ENCODE assay signal across 6 cellular contexts in the genomic region with DNA sequence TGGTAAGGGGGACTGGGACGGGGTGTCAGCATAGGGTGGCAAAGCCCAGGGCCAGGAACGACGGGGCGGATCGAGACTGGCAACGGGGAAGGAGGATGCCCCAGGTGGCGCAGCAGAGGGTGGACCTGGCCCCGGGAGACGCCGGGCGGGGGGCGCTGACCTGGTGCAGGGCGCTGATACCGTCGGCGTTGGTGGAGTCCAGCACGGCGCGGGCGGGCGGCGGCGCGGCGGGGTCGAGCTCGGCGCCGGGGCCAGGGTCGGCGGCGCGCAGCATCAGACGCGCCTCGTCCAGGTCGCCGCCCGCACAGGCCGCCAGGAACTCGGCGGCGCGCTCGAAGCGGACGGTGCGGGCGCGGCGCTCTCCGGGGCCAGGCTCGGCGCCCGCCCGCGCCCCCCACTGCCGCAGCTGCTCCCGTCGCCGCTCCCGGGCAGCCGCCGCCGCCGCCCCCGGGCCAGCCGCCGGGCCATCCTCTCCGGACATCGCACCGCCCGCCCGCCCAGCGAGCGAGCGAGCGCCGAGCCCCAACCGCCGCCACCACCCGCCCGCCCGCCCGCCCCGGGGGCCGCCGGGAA. TPM values are rescaled to one million over a fixed set of nuclear protein-coding genes. Genes with fewer than 3 reads are reported as not detected.
DNase-seq lines count a peak whose midpoint lies in the region; ATAC-seq, FAIRE-seq and TF ChIP-seq lines count a peak whose summit lies in the region.

No MANE protein-coding gene starts in this region.

- POLR2A ChIA-PET in activated B cell treated with CpG ODN at 0.5 μM for 24 hours (lab: Charles Lee): interaction anchor here (1.1 to 2.5 kb wide), 10 partner anchors 24 to 537 kb away, joined by 3 to 16 read pairs (median 6); partner anchors contain the start of genes FIZ1, RDH13, UBE2S and ZNF524
- POLR2A ChIA-PET in HepG2 (lab: Yijun Ruan, JAX): interaction anchor here (0.6 to 1.7 kb wide), 13 partner anchors 10 to 508 kb away, joined by 3 to 7 read pairs (median 4); partner anchors contain the start of genes FIZ1, ISOC2, RDH13 and UBE2S

- no peaks in the 10 kb centered on the region for H3K27me3 Mint-ChIP-seq in activated B cell treated with CpG ODN at 0.5 μM for 24 hours

- no peaks in the 10 kb centered on the region for H3K9me3 Mint-ChIP-seq in activated B cell treated with CpG ODN at 0.5 μM for 24 hours

- DNase-seq in Right ventricle myocardium superior (peak; percentile 56), Right ventricle myocardium inferior (ENCODE audit: missing footprints) (no peak), activated B cell treated with CpG ODN at 0.5 μM for 24 hours (peak; percentile 32), HepG2 (ENCODE audit: low spot score) (no peak), GM03348 (ENCODE audit: low spot score) (no peak), hippocampal formation (lab: John Stamatoyannopoulos, UW) (no peak)

- H4K20me1 ChIP-seq in HepG2 (ENCODE audit: insufficient read depth, low read length): peaks cover 14% of the 10 kb centered on the region

- H3K9me3 ChIP-seq in HepG2 (ENCODE audit: low read length): no peaks in the 10 kb centered on the region

- H3K4me3 Mint-ChIP-seq in activated B cell treated with CpG ODN at 0.5 μM for 24 hours: peak overlapping the region; percentile 97

- FAIRE-seq in HepG2 (lab: Jason Lieb, UNC): no peak

- peaks cover 32% of the 10 kb centered on the region for H3K79me2 ChIP-seq in HepG2 (ENCODE audit: insufficient read depth, low read length)

- CTCF ChIA-PET in activated B cell treated with CpG ODN at 0.5 μM for 24 hours (lab: Charles Lee): interaction anchor here (1.7 kb wide), 1 partner anchor 24 kb away, joined by 6 read pairs; no protein-coding TSS in a partner anchor
- CTCF ChIA-PET in HepG2 (lab: Yijun Ruan, JAX; ENCODE audit: low intra/inter-chr PET ratio, low total read pairs): no interaction called here

- TF ChIP-seq EP300 in HepG2 (IDR thresholded peaks at IDR 0.05; ENCODE audit: low read depth in 2 of 2, low read length in 2 of 2) (no peak), HepG2 (CRISPR knock-in tag; IDR thresholded peaks at IDR 0.05; ENCODE audit: borderline replicate concordance) (no peak)

- H2AFZ ChIP-seq in HepG2 (ENCODE audit: low read length): no peak overlapping the region

- in situ Hi-C loops in HepG2 (cut with HindIII; ENCODE audit: extremely low pct_ligation_motif_present, low pct_unique_long_range_greater_than_20kb): no loop called here

- H3K9ac ChIP-seq in HepG2 (ENCODE audit: insufficient read depth, low read depth, low read length): peak overlapping the region; percentile 85

- peaks cover 3 to 6% of the 10 kb centered on the region in 2 experiments; a peak in 1 of 5 replicates for H3K36me3 ChIP-seq in HepG2 (replicated peaks in 1 of 2; ENCODE audit: control insufficient read depth in 1 of 2, insufficient read depth in 2 of 2, low read length in 2 of 2)

- peak overlapping the region; percentile 82 to 99 (median 86) for H3K4me3 ChIP-seq in HepG2 (replicated peaks in 1 of 3; ENCODE audit: insufficient read depth in 1 of 3, low read depth in 2 of 3, low read length in 3 of 3)

- H3K36me3 Mint-ChIP-seq in activated B cell treated with CpG ODN at 0.5 μM for 24 hours (ENCODE audit: low read depth): peaks cover 17% of the 10 kb centered on the region

- peak overlapping the region; percentile 47 for H3K27ac ChIP-seq in HepG2 (ENCODE audit: extremely low read length, insufficient read depth, low read length)

- peak overlapping the region; percentile 98 for H3K4me2 ChIP-seq in HepG2 (ENCODE audit: low read depth, low read length)

- peak overlapping the region; percentile 87 for H3K27ac Mint-ChIP-seq in activated B cell treated with CpG ODN at 0.5 μM for 24 hours

- H3K27me3 ChIP-seq in HepG2 (ENCODE audit: control insufficient read depth in 1 of 2, insufficient read depth in 2 of 2, low read length in 2 of 2): no peaks in the 10 kb centered on the region

- peaks cover 43% of the 10 kb centered on the region for H3K4me1 ChIP-seq in HepG2 (ENCODE audit: insufficient read depth, low read length)

- peaks cover 57% of the 10 kb centered on the region for H3K4me1 Mint-ChIP-seq in activated B cell treated with CpG ODN at 0.5 μM for 24 hours

- ATAC-seq in Right ventricle myocardium superior (ENCODE audit: poor library complexity) (no peak), Right ventricle myocardium inferior (no peak), activated B cell treated with CpG ODN at 0.5 μM for 24 hours (ENCODE audit: low read depth) (peak; percentile 9), HepG2 (peak; percentile 38)

- TF ChIP-seq POLR2A in HepG2 (IDR thresholded peaks at IDR 0.05; ENCODE audit: insufficient read depth in 1 of 2, low read depth in 2 of 2, low read length in 2 of 2): no peak

- 2% methylated on average over 11 of the region's 88 CpGs for WGBS in HepG2 (ENCODE audit: low lambda C conversion rate)

- no peak for TF ChIP-seq RAD21 in HepG2 (CRISPR knock-in tag; IDR thresholded peaks at IDR 0.05)

- no TSS peak for BruUV-seq in HepG2 (replicated peaks; lab: Mats Ljungman, UMichigan)

- TF ChIP-seq CTCF in activated B cell treated with CpG ODN at 0.5 μM for 24 hours (IDR thresholded peaks at IDR 0.05) (no peak), HepG2 (CRISPR knock-in tag; IDR thresholded peaks at IDR 0.05) (no peak)

- intact Hi-C loops in Right ventricle myocardium superior (cut with DNase I) (no loop called here), Right ventricle myocardium inferior (cut with DNase I) (loop anchor here (5.0 kb wide), 1 partner anchor 40 kb away; the partner anchor contains the start of gene TNNI3), activated B cell treated with CpG ODN at 0.5 μM for 24 hours (cut with micrococcal nuclease) (loop anchor here (1.0 kb wide), 7 partner anchors 54 to 1002 kb away; partner anchors contain the start of genes LENG8, PPP6R1, PRPF31 and RDH13), HepG2 (cut with micrococcal nuclease; ENCODE audit: unreplicated experiment) (loop anchor here (1.0 kb wide), 1 partner anchor 90 kb away; no protein-coding TSS in a partner anchor)

RNA-seq across cellular contexts. Expression of gene PPP1R12C, which starts 0.3 kb away (rescaled TPM):
- total RNA-seq in Right ventricle myocardium superior: 126 TPM
- 140 TPM for total RNA-seq in Right ventricle myocardium inferior
- 115 and 139 TPM in 2 replicates for total RNA-seq in activated B cell treated with CpG ODN at 0.5 μM for 24 hours
- 13.0 and 29.7 TPM in 2 replicates for total RNA-seq in HepG2 (2016; rRNA removed; fragmentation: Illumina TruSeq; extraction: Trizol)
- 8.7 and 9.6 TPM in 2 replicates for total RNA-seq in HepG2 (2016; cell fraction: cytosol; rRNA removed; fragmentation: Illumina TruSeq; extraction: Trizol; ENCODE audit: low read depth)
- total RNA-seq in HepG2 (2016; cell fraction: insoluble cytoplasmic fraction; rRNA removed; fragmentation: Illumina TruSeq; extraction: Trizol): 10.7 and 30.4 TPM in 2 replicates
- total RNA-seq in HepG2 (2016; cell fraction: membrane; rRNA removed; fragmentation: Illumina TruSeq; extraction: Trizol): 16.0 and 19.8 TPM in 2 replicates
- total RNA-seq in HepG2 (2016; cell fraction: nucleus; rRNA removed; fragmentation: Illumina TruSeq; extraction: Trizol): 33.8 and 39.8 TPM in 2 replicates
- 30.3 and 40.4 TPM in 2 replicates for polyA plus RNA-seq in HepG2 (2011; rRNA removed)
- 13.1 and 19.7 TPM in 2 replicates for polyA plus RNA-seq in HepG2 (2011; cell fraction: cytosol; rRNA removed)
- 234 and 309 TPM in 2 replicates for polyA plus RNA-seq in HepG2 (2011; cell fraction: nucleus; rRNA removed)
- polyA plus RNA-seq in HepG2 (2012): 30.8 and 39.8 TPM in 2 replicates
- polyA plus RNA-seq in HepG2 (2016; cell fraction: cytosol; fragmentation: Illumina TruSeq; extraction: Trizol; ENCODE audit: low read depth): 16.9 and 17.6 TPM in 2 replicates
- 21.3 and 29.2 TPM in 2 replicates for polyA plus RNA-seq in HepG2 (2016; cell fraction: insoluble cytoplasmic fraction; fragmentation: Illumina TruSeq; extraction: Trizol; ENCODE audit: low read depth)
- 27.6 and 31.9 TPM in 2 replicates for polyA plus RNA-seq in HepG2 (2016; cell fraction: membrane; fragmentation: Illumina TruSeq; extraction: Trizol; ENCODE audit: low read depth)
- polyA plus RNA-seq in HepG2 (2016; cell fraction: nucleus; fragmentation: Illumina TruSeq; extraction: Trizol; ENCODE audit: insufficient read depth, low read depth): 194 and 196 TPM in 2 replicates
- polyA minus RNA-seq in HepG2 (2011; rRNA and poly(A)+ RNA removed; ENCODE audit: low replicate concordance): 20.6 and 25.3 TPM in 2 replicates
- polyA minus RNA-seq in HepG2 (2011; cell fraction: cytosol; rRNA and poly(A)+ RNA removed): 6.3 and 6.7 TPM in 2 replicates
- 22.7 and 26.5 TPM in 2 replicates for polyA minus RNA-seq in HepG2 (2011; cell fraction: nucleus; rRNA and poly(A)+ RNA removed)

RNA-seq across cellular contexts. Expression of gene TNNT1, which starts 31.9 kb away (rescaled TPM):
- total RNA-seq in Right ventricle myocardium superior (54.1 TPM), Right ventricle myocardium inferior (66.0 TPM), activated B cell treated with CpG ODN at 0.5 μM for 24 hours (not detected in 2 replicates), HepG2 (2016; rRNA removed; fragmentation: Illumina TruSeq; extraction: Trizol) (1.3 and 1.4 TPM in 2 replicates)
- total RNA-seq in HepG2 (2016; cell fraction: cytosol; rRNA removed; fragmentation: Illumina TruSeq; extraction: Trizol; ENCODE audit: low read depth): 0.91 and 3.3 TPM in 2 replicates
- 1.3 and 1.5 TPM in 2 replicates for total RNA-seq in HepG2 (2016; cell fraction: insoluble cytoplasmic fraction; rRNA removed; fragmentation: Illumina TruSeq; extraction: Trizol)
- 3.2 and 3.6 TPM in 2 replicates for total RNA-seq in HepG2 (2016; cell fraction: membrane; rRNA removed; fragmentation: Illumina TruSeq; extraction: Trizol)
- total RNA-seq in HepG2 (2016; cell fraction: nucleus; rRNA removed; fragmentation: Illumina TruSeq; extraction: Trizol): 0.99 and 1.1 TPM in 2 replicates
- polyA plus RNA-seq in HepG2 (2011; rRNA removed): 1.3 and 2.4 TPM in 2 replicates
- 2.1 and 2.2 TPM in 2 replicates for polyA plus RNA-seq in HepG2 (2011; cell fraction: cytosol; rRNA removed)
- 1.6 and 1.8 TPM in 2 replicates for polyA plus RNA-seq in HepG2 (2011; cell fraction: nucleus; rRNA removed)
- polyA plus RNA-seq in HepG2 (2012): 1.8 and 3.8 TPM in 2 replicates
- polyA plus RNA-seq in HepG2 (2016; cell fraction: cytosol; fragmentation: Illumina TruSeq; extraction: Trizol; ENCODE audit: low read depth): 3.1 and 3.6 TPM in 2 replicates
- 0.81 and 1.7 TPM in 2 replicates for polyA plus RNA-seq in HepG2 (2016; cell fraction: insoluble cytoplasmic fraction; fragmentation: Illumina TruSeq; extraction: Trizol; ENCODE audit: low read depth)
- polyA plus RNA-seq in HepG2 (2016; cell fraction: membrane; fragmentation: Illumina TruSeq; extraction: Trizol; ENCODE audit: low read depth): 2.3 and 3.5 TPM in 2 replicates
- 1.7 and 2.1 TPM in 2 replicates for polyA plus RNA-seq in HepG2 (2016; cell fraction: nucleus; fragmentation: Illumina TruSeq; extraction: Trizol; ENCODE audit: insufficient read depth, low read depth)
- 0.64 and 6.2 TPM in 2 replicates for polyA minus RNA-seq in HepG2 (2011; rRNA and poly(A)+ RNA removed; ENCODE audit: low replicate concordance)
- polyA minus RNA-seq in HepG2 (2011; cell fraction: cytosol; rRNA and poly(A)+ RNA removed): 2.5 TPM in 1 of 2 replicates, not detected in the other
- 1.0 TPM in 1 of 2 replicates, not detected in the other for polyA minus RNA-seq in HepG2 (2011; cell fraction: nucleus; rRNA and poly(A)+ RNA removed)

RNA-seq across cellular contexts. Expression of gene TNNI3, which starts 40.4 kb away (rescaled TPM):
- total RNA-seq in Right ventricle myocardium superior: 4,564 TPM
- total RNA-seq in Right ventricle myocardium inferior: 4,708 TPM
- not detected in 2 replicates for total RNA-seq in activated B cell treated with CpG ODN at 0.5 μM for 24 hours
- total RNA-seq in HepG2 (2016; rRNA removed; fragmentation: Illumina TruSeq; extraction: Trizol): 3.5 and 3.7 TPM in 2 replicates
- total RNA-seq in HepG2 (2016; cell fraction: cytosol; rRNA removed; fragmentation: Illumina TruSeq; extraction: Trizol; ENCODE audit: low read depth): 1.9 and 3.2 TPM in 2 replicates
- 3.8 and 5.6 TPM in 2 replicates for total RNA-seq in HepG2 (2016; cell fraction: insoluble cytoplasmic fraction; rRNA removed; fragmentation: Illumina TruSeq; extraction: Trizol)
- 2.0 and 2.4 TPM in 2 replicates for total RNA-seq in HepG2 (2016; cell fraction: membrane; rRNA removed; fragmentation: Illumina TruSeq; extraction: Trizol)
- 1.6 and 2.3 TPM in 2 replicates for total RNA-seq in HepG2 (2016; cell fraction: nucleus; rRNA removed; fragmentation: Illumina TruSeq; extraction: Trizol)
- 3.7 TPM in 2 replicates for polyA plus RNA-seq in HepG2 (2011; rRNA removed)
- 4.8 and 5.7 TPM in 2 replicates for polyA plus RNA-seq in HepG2 (2011; cell fraction: cytosol; rRNA removed)
- polyA plus RNA-seq in HepG2 (2011; cell fraction: nucleus; rRNA removed): 2.4 and 3.1 TPM in 2 replicates
- 4.6 and 9.0 TPM in 2 replicates for polyA plus RNA-seq in HepG2 (2012)
- polyA plus RNA-seq in HepG2 (2016; cell fraction: cytosol; fragmentation: Illumina TruSeq; extraction: Trizol; ENCODE audit: low read depth): 1.5 and 2.8 TPM in 2 replicates
- polyA plus RNA-seq in HepG2 (2016; cell fraction: insoluble cytoplasmic fraction; fragmentation: Illumina TruSeq; extraction: Trizol; ENCODE audit: low read depth): 4.3 and 5.1 TPM in 2 replicates
- polyA plus RNA-seq in HepG2 (2016; cell fraction: membrane; fragmentation: Illumina TruSeq; extraction: Trizol; ENCODE audit: low read depth): 1.1 and 1.6 TPM in 2 replicates
- 3.4 TPM in 2 replicates for polyA plus RNA-seq in HepG2 (2016; cell fraction: nucleus; fragmentation: Illumina TruSeq; extraction: Trizol; ENCODE audit: insufficient read depth, low read depth)
- 0.48 and 0.75 TPM in 2 replicates for polyA minus RNA-seq in HepG2 (2011; rRNA and poly(A)+ RNA removed; ENCODE audit: low replicate concordance)
- not detected in 2 replicates for polyA minus RNA-seq in HepG2 (2011; cell fraction: cytosol; rRNA and poly(A)+ RNA removed)
- not detected in 2 replicates for polyA minus RNA-seq in HepG2 (2011; cell fraction: nucleus; rRNA and poly(A)+ RNA removed)

RNA-seq across cellular contexts. Expression of gene EPS8L1, which starts 41.5 kb away (rescaled TPM):
- total RNA-seq in Right ventricle myocardium superior (0.83 TPM), Right ventricle myocardium inferior (1.9 TPM), activated B cell treated with CpG ODN at 0.5 μM for 24 hours (0.38 and 1.0 TPM in 2 replicates), HepG2 (2016; rRNA removed; fragmentation: Illumina TruSeq; extraction: Trizol) (2.3 and 3.0 TPM in 2 replicates)
- total RNA-seq in HepG2 (2016; cell fraction: cytosol; rRNA removed; fragmentation: Illumina TruSeq; extraction: Trizol; ENCODE audit: low read depth): 0.79 and 0.91 TPM in 2 replicates
- 1.4 and 2.2 TPM in 2 replicates for total RNA-seq in HepG2 (2016; cell fraction: insoluble cytoplasmic fraction; rRNA removed; fragmentation: Illumina TruSeq; extraction: Trizol)
- total RNA-seq in HepG2 (2016; cell fraction: membrane; rRNA removed; fragmentation: Illumina TruSeq; extraction: Trizol): 2.6 and 2.9 TPM in 2 replicates
- 0.84 and 1.3 TPM in 2 replicates for total RNA-seq in HepG2 (2016; cell fraction: nucleus; rRNA removed; fragmentation: Illumina TruSeq; extraction: Trizol)
- polyA plus RNA-seq in HepG2 (2011; rRNA removed): 6.3 and 6.6 TPM in 2 replicates
- polyA plus RNA-seq in HepG2 (2011; cell fraction: cytosol; rRNA removed): 3.0 and 4.2 TPM in 2 replicates
- polyA plus RNA-seq in HepG2 (2011; cell fraction: nucleus; rRNA removed): 27.8 and 31.9 TPM in 2 replicates
- polyA plus RNA-seq in HepG2 (2012): 5.0 and 6.5 TPM in 2 replicates
- 1.6 and 1.7 TPM in 2 replicates for polyA plus RNA-seq in HepG2 (2016; cell fraction: cytosol; fragmentation: Illumina TruSeq; extraction: Trizol; ENCODE audit: low read depth)
- 1.4 and 2.0 TPM in 2 replicates for polyA plus RNA-seq in HepG2 (2016; cell fraction: insoluble cytoplasmic fraction; fragmentation: Illumina TruSeq; extraction: Trizol; ENCODE audit: low read depth)
- polyA plus RNA-seq in HepG2 (2016; cell fraction: membrane; fragmentation: Illumina TruSeq; extraction: Trizol; ENCODE audit: low read depth): 2.0 TPM in 2 replicates
- 6.3 and 7.4 TPM in 2 replicates for polyA plus RNA-seq in HepG2 (2016; cell fraction: nucleus; fragmentation: Illumina TruSeq; extraction: Trizol; ENCODE audit: insufficient read depth, low read depth)
- polyA minus RNA-seq in HepG2 (2011; rRNA and poly(A)+ RNA removed; ENCODE audit: low replicate concordance): 4.0 and 6.3 TPM in 2 replicates
- 0.88 and 1.4 TPM in 2 replicates for polyA minus RNA-seq in HepG2 (2011; cell fraction: cytosol; rRNA and poly(A)+ RNA removed)
- polyA minus RNA-seq in HepG2 (2011; cell fraction: nucleus; rRNA and poly(A)+ RNA removed): 3.4 and 3.7 TPM in 2 replicates

RNA-seq across cellular contexts. Expression of gene DNAAF3, which starts 49.3 kb away (rescaled TPM):
- total RNA-seq in Right ventricle myocardium superior: 0.59 TPM
- 0.73 TPM for total RNA-seq in Right ventricle myocardium inferior
- not detected in 2 replicates for total RNA-seq in activated B cell treated with CpG ODN at 0.5 μM for 24 hours
- total RNA-seq in HepG2 (2016; rRNA removed; fragmentation: Illumina TruSeq; extraction: Trizol): 0.40 and 0.41 TPM in 2 replicates
- total RNA-seq in HepG2 (2016; cell fraction: cytosol; rRNA removed; fragmentation: Illumina TruSeq; extraction: Trizol; ENCODE audit: low read depth): 0.40 TPM in 1 of 2 replicates, not detected in the other
- total RNA-seq in HepG2 (2016; cell fraction: insoluble cytoplasmic fraction; rRNA removed; fragmentation: Illumina TruSeq; extraction: Trizol): 0.17 and 0.30 TPM in 2 replicates
- 0.17 and 0.34 TPM in 2 replicates for total RNA-seq in HepG2 (2016; cell fraction: membrane; rRNA removed; fragmentation: Illumina TruSeq; extraction: Trizol)
- 0.66 and 1.1 TPM in 2 replicates for total RNA-seq in HepG2 (2016; cell fraction: nucleus; rRNA removed; fragmentation: Illumina TruSeq; extraction: Trizol)
- 0.30 and 0.33 TPM in 2 replicates for polyA plus RNA-seq in HepG2 (2011; rRNA removed)
- polyA plus RNA-seq in HepG2 (2011; cell fraction: cytosol; rRNA removed): 0.12 and 0.27 TPM in 2 replicates
- 1.0 and 1.6 TPM in 2 replicates for polyA plus RNA-seq in HepG2 (2011; cell fraction: nucleus; rRNA removed)
- 0.24 and 0.31 TPM in 2 replicates for polyA plus RNA-seq in HepG2 (2012)
- 0.28 TPM in 1 of 2 replicates, not detected in the other for polyA plus RNA-seq in HepG2 (2016; cell fraction: cytosol; fragmentation: Illumina TruSeq; extraction: Trizol; ENCODE audit: low read depth)
- 0.41 and 0.73 TPM in 2 replicates for polyA plus RNA-seq in HepG2 (2016; cell fraction: insoluble cytoplasmic fraction; fragmentation: Illumina TruSeq; extraction: Trizol; ENCODE audit: low read depth)
- polyA plus RNA-seq in HepG2 (2016; cell fraction: membrane; fragmentation: Illumina TruSeq; extraction: Trizol; ENCODE audit: low read depth): not detected in 2 replicates
- polyA plus RNA-seq in HepG2 (2016; cell fraction: nucleus; fragmentation: Illumina TruSeq; extraction: Trizol; ENCODE audit: insufficient read depth, low read depth): 1.1 and 1.9 TPM in 2 replicates
- 0.06 and 16.2 TPM in 2 replicates for polyA minus RNA-seq in HepG2 (2011; rRNA and poly(A)+ RNA removed; ENCODE audit: low replicate concordance)
- not detected in 2 replicates for polyA minus RNA-seq in HepG2 (2011; cell fraction: cytosol; rRNA and poly(A)+ RNA removed)
- polyA minus RNA-seq in HepG2 (2011; cell fraction: nucleus; rRNA and poly(A)+ RNA removed): 0.26 TPM in 1 of 2 replicates, not detected in the other

Comparison
In these comparisons a context has a peak if more than half of its experiments do, and no peak if none do; other contexts are left out.
1. DNase-seq: peak in Right ventricle myocardium superior (single experiment) and activated B cell treated with CpG ODN at 0.5 μM for 24 hours (single experiment); none in Right ventricle myocardium inferior (single experiment), HepG2 (single experiment), GM03348 (single experiment) and hippocampal formation (0 of 2).
2. ATAC-seq: peak in activated B cell treated with CpG ODN at 0.5 μM for 24 hours (single experiment) and HepG2 (single experiment); none in Right ventricle myocardium superior (single experiment) and Right ventricle myocardium inferior (single experiment).
3. RNA of gene TNNT1, which starts 31.9 kb away (total RNA-seq): 66.0 TPM in Right ventricle myocardium inferior (single experiment) and 54.1 TPM in Right ventricle myocardium superior (single experiment); 0.91 to 3.6 TPM in HepG2 and not detected in activated B cell treated with CpG ODN at 0.5 μM for 24 hours; every median in the first group is over 10 times any median in the second.
4. RNA of gene TNNI3, which starts 40.4 kb away (total RNA-seq): 4,708 TPM in Right ventricle myocardium inferior (single experiment) and 4,564 TPM in Right ventricle myocardium superior (single experiment); 1.6 to 5.6 TPM in HepG2 and not detected in activated B cell treated with CpG ODN at 0.5 μM for 24 hours; every median in the first group is over 100 times any median in the second.